ENCODE assay signal across 10 cellular contexts in genomic region chr7:1555046-1555812, GRCh38. TPM values are rescaled to one million over a fixed set of nuclear protein-coding genes. Genes with fewer than 3 reads are reported as not detected.
A peak's percentile ranks its signal among the peaks of the same experiment; 100 is the strongest.
DNase-seq lines count a peak whose midpoint lies in the region; TF ChIP-seq lines count a peak whose summit lies in the region.
"Had no signal": no experiment of that assay in that cellular context is flagged by ENCODE, and none has a peak within 500 bp of the region (broad histone marks: within the 10 kb centered on the region; RNA-seq: fewer than 3 reads in every experiment).

No MANE protein-coding gene starts in this region.

- H3K36me3 ChIP-seq in testis (ENCODE audit: low read depth, missing control alignments), result no peaks in the 10 kb centered on the region
- H3K36me3 ChIP-seq in OCI-LY7 (ENCODE audit: insufficient read depth, low read length), result no peaks in the 10 kb centered on the region

- intact Hi-C loops in testis (cut with DNase I; ENCODE audit: low total_unique reads) (no loop called here), OCI-LY7 (cut with micrococcal nuclease; ENCODE audit: unreplicated experiment) (no loop called here)

- peak overlapping the region; percentile 70 for H3K27ac Mint-ChIP-seq in glutamatergic neuron (ENCODE audit: unreplicated experiment)

- H3K9me3 ChIP-seq in testis, result no peaks in the 10 kb centered on the region
- H3K9me3 ChIP-seq in OCI-LY7 (ENCODE audit: low read length), result no peaks in the 10 kb centered on the region

- peaks cover 9% of the 10 kb centered on the region for H3K9me3 Mint-ChIP-seq in glutamatergic neuron (ENCODE audit: unreplicated experiment)

- DNase-seq in DMS79 treated with DMSO at 0.1 percent for 48 hours (lab: John Stamatoyannopoulos, UW) (peak; percentile 47), DMS79 (lab: John Stamatoyannopoulos, UW) (no peak), RPMI7951 (ENCODE audit: low read depth) (peak; percentile 94), glutamatergic neuron (peak; percentile 85), testis (peak; percentile 87), nucleus accumbens (lab: John Stamatoyannopoulos, UW) (no peak), OCI-LY7 (ENCODE audit: low spot score) (no peak), NOMO-1 treated with dmso at 0.1 percent for 144 hours (lab: John Stamatoyannopoulos, UW; ENCODE audit: unreplicated experiment) (no peak)

- peak overlapping the region; percentile 52 for H3K4me3 Mint-ChIP-seq in glutamatergic neuron (ENCODE audit: unreplicated experiment)

- H3K27ac ChIP-seq in testis (peak overlapping the region in 1 of 2 donors; percentile 55), OCI-LY7 (ENCODE audit: low read depth, low read length, poor library complexity, severe bottlenecking) (no peak overlapping the region)

- H3K4me1 ChIP-seq in testis, result peaks cover 19% of the 10 kb centered on the region
- H3K4me1 ChIP-seq in OCI-LY7 (ENCODE audit: insufficient read depth, low read length, poor library complexity, severe bottlenecking), result peaks cover 7% of the 10 kb centered on the region

- no peak overlapping the region for H3K4me3 ChIP-seq in testis
- H3K4me3 ChIP-seq in OCI-LY7 (ENCODE audit: low read depth, low read length, poor library complexity, severe bottlenecking), result no peak overlapping the region

- H3K79me2 ChIP-seq in OCI-LY7 (ENCODE audit: insufficient read depth, low read depth, low read length), result no peaks in the 10 kb centered on the region

- peaks cover 14% of the 10 kb centered on the region for H3K27me3 Mint-ChIP-seq in glutamatergic neuron (ENCODE audit: unreplicated experiment)

- no peak for TF ChIP-seq POLR2A in testis (IDR thresholded peaks at IDR 0.05)

- TF ChIP-seq CTCF in glutamatergic neuron (IDR thresholded peaks at IDR 0.05; ENCODE audit: partially characterized antibody, unreplicated experiment), result no peak
- no peak for TF ChIP-seq CTCF in testis (IDR thresholded peaks at IDR 0.05)
- no peak for TF ChIP-seq CTCF in OCI-LY7 (conservative IDR thresholded peaks at IDR 0.05; ENCODE audit: low read length)

- H3K4me2 ChIP-seq in OCI-LY7 (ENCODE audit: low read length), result no peak overlapping the region

- H3K27me3 ChIP-seq in testis, result no peaks in the 10 kb centered on the region

- no peaks in the 10 kb centered on the region for H3K9me2 ChIP-seq in OCI-LY7 (ENCODE audit: insufficient read depth, low read length)

- POLR2A ChIA-PET in OCI-LY7 (lab: Charles Lee), result no interaction called here

- 34 to 42% methylated on average over 14 to 34 of the region's 35 CpGs for WGBS in testis, 2 donors

- no TSS peak for BruUV-seq in OCI-LY7 (replicated peaks; lab: Mats Ljungman, UMichigan)

- CTCF ChIA-PET in OCI-LY7 (lab: Charles Lee; ENCODE audit: unreplicated experiment), result interaction anchor here (0.6 kb wide), 1 partner anchor 132 kb away, joined by 3 read pairs; no protein-coding TSS in a partner anchor

- H3K4me1 Mint-ChIP-seq in glutamatergic neuron (ENCODE audit: low read depth, unreplicated experiment), result peaks cover 12% of the 10 kb centered on the region

- H2AFZ ChIP-seq in OCI-LY7 (ENCODE audit: low read length), result no peak overlapping the region

- H4K20me1 ChIP-seq in OCI-LY7 (ENCODE audit: insufficient read depth, low read length), result no peaks in the 10 kb centered on the region

- H3K36me3 Mint-ChIP-seq in glutamatergic neuron (ENCODE audit: unreplicated experiment), result no peaks in the 10 kb centered on the region

RNA-seq across cellular contexts. Expression of gene TMEM184A, which starts 0.8 kb away (rescaled TPM):
- 0.10 TPM in 1 of 2 replicates, not detected in the other for total RNA-seq in RPMI7951 (2014; rRNA removed; shearing (Covaris generic))
- total RNA-seq in glutamatergic neuron (ENCODE audit: unreplicated experiment), result 20.7 TPM
- 10 to 100 TPM; 18.7 to 20.9 TPM for total RNA-seq in testis
- 7.1 TPM for polyA plus RNA-seq in testis (ENCODE audit: insufficient read depth, low read depth, low replicate concordance)
- total RNA-seq in OCI-LY7 (2014; rRNA removed; shearing (Covaris generic)), result 0.19 and 0.77 TPM in 2 replicates
- total RNA-seq in OCI-LY7 (2022), result not detected in 2 replicates
- total RNA-seq: pulmonary artery endothelial cell; T-helper 1 cell treated with Interleukin-12 subunit alpha and Interleukin-12 subunit beta and Interleukin-4 antibody, amounts not matched to agents 30 ng/mL and 1 ng/mL, for 36 hours had no signal

RNA-seq across cellular contexts. Expression of gene PSMG3, which starts 14.6 kb away (rescaled TPM):
- 64.9 and 111 TPM in 2 replicates for total RNA-seq in RPMI7951 (2014; rRNA removed; shearing (Covaris generic))
- 56.6 TPM for total RNA-seq in glutamatergic neuron (ENCODE audit: unreplicated experiment)
- total RNA-seq in testis, result 10 to 100 TPM; 39.1 to 44.5 TPM
- polyA plus RNA-seq in testis (ENCODE audit: insufficient read depth, low read depth, low replicate concordance), result 23.7 TPM
- 128 and 129 TPM in 2 replicates for total RNA-seq in OCI-LY7 (2014; rRNA removed; shearing (Covaris generic))
- 55.1 and 63.7 TPM in 2 replicates for total RNA-seq in OCI-LY7 (2022)

RNA-seq across cellular contexts. Expression of gene MAFK, which starts 24.7 kb away (rescaled TPM):
- total RNA-seq in RPMI7951 (2014; rRNA removed; shearing (Covaris generic)), result 4.4 and 12.0 TPM in 2 replicates
- total RNA-seq in glutamatergic neuron (ENCODE audit: unreplicated experiment) (10.5 TPM), testis (10 to 100 TPM; 17.9 to 25.8 TPM), OCI-LY7 (2022) (32.7 and 39.0 TPM in 2 replicates)
- 15.0 TPM for polyA plus RNA-seq in testis (ENCODE audit: insufficient read depth, low read depth, low replicate concordance)
- total RNA-seq in OCI-LY7 (2014; rRNA removed; shearing (Covaris generic)), result 25.2 and 26.1 TPM in 2 replicates

RNA-seq across cellular contexts. Expression of gene INTS1, which starts 51.0 kb away (rescaled TPM):
- 43.3 and 49.5 TPM in 2 replicates for total RNA-seq in RPMI7951 (2014; rRNA removed; shearing (Covaris generic))
- total RNA-seq in glutamatergic neuron (ENCODE audit: unreplicated experiment) (108 TPM), testis (100 to 1,000 TPM; 142 to 185 TPM), OCI-LY7 (2022) (187 and 188 TPM in 2 replicates)
- polyA plus RNA-seq in testis (ENCODE audit: insufficient read depth, low read depth, low replicate concordance), result 142 TPM
- total RNA-seq in OCI-LY7 (2014; rRNA removed; shearing (Covaris generic)), result 61.5 and 83.6 TPM in 2 replicates

Comparison
In these comparisons a context has a peak if more than half of its experiments do, and no peak if none do; other contexts are left out.
1. DNase-seq: peak in DMS79 treated with DMSO at 0.1 percent for 48 hours (single experiment), RPMI7951 (single experiment), glutamatergic neuron (single experiment) and testis (single experiment); none in DMS79 (single experiment), nucleus accumbens (0 of 56), OCI-LY7 (single experiment) and NOMO-1 treated with dmso at 0.1 percent for 144 hours (single experiment).
2. RNA of gene TMEM184A, which starts 0.8 kb away (total RNA-seq): 18.7 to 20.9 TPM in testis and 20.7 TPM in glutamatergic neuron (single experiment); 0.19 to 0.77 TPM in OCI-LY7 and 0.10 TPM in RPMI7951; every median in the first group is over 10 times any median in the second.